In the genomic region with DNA sequence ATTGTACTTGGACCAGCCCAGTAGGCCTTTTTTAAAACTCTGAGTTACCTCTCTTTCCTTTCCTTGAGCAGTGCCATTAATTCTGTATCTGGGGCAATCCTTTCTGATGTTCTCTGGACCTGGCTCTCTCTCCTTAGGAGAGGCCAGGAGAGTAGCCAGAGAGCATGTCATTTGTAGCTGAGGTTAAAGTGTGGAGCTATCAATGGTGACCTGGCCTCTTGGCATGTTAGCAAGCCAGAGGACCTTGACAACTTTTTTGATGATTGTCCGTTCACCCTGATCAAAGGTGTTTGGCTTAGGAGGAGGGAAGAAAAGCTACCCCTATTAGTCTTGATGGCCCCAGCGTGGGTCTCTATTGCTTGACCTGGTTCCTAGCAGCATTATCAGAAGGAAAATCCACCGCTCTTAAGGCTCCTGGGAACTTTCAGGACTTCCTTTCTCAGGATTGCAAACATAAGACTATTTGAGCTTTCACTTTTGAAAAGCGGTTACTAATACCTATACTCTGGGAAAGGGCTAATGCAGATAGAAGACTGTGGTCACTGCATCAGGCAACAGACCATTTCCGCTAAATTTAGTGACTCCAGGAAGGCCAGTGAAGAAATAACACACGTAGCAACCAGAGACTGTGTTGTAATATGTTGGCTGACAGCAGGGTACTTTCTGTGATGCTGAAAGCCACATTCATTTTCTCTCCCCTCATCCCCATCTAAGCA, we compare ENCODE assay signal across 8 cellular contexts. TPM values are rescaled to one million over a fixed set of nuclear protein-coding genes. Genes with fewer than 3 reads are reported as not detected.
DNase-seq lines count a peak whose midpoint lies in the region; ATAC-seq and TF ChIP-seq lines count a peak whose summit lies in the region.

No MANE protein-coding gene starts in this region.

- peak; percentile 68 for ATAC-seq in naive thymus-derived CD4-positive, alpha-beta T cell
- ATAC-seq in GM18909 (IDR thresholded peaks at IDR 0.05; ENCODE audit: poor library complexity, unreplicated experiment) (no peak), left colon (no peak)

- DNase-seq in AML-193 (lab: John Stamatoyannopoulos, UW), result peak; percentile 95 to 97
- DNase-seq in MM.1S, result no peak
- no peak for DNase-seq in colonic mucosa
- DNase-seq in naive thymus-derived CD4-positive, alpha-beta T cell, result no peak
- DNase-seq in SHP77 (lab: John Stamatoyannopoulos, UW), result no peak
- no peak for DNase-seq in HUDEP-2 (lab: John Stamatoyannopoulos, UW; ENCODE audit: unreplicated experiment in 76 of 76)
- no peak for DNase-seq in left colon

- H3K27me3 ChIP-seq in MM.1S (replicated peaks; ENCODE audit: insufficient read depth, low read length), result no peaks in the 10 kb centered on the region
- no peaks in the 10 kb centered on the region for H3K27me3 ChIP-seq in colonic mucosa
- H3K27me3 ChIP-seq in naive thymus-derived CD4-positive, alpha-beta T cell (ENCODE audit: control insufficient read depth in 2 of 2, insufficient read depth in 2 of 2, low read length in 2 of 2), result no peaks in the 10 kb centered on the region

- CTCF ChIA-PET in naive thymus-derived CD4-positive, alpha-beta T cell (lab: Charles Lee), result interaction anchor here (0.6 to 6.4 kb wide), 22 partner anchors 9 to 1597 kb away, joined by 3 to 88 read pairs (median 4); a partner anchor contains a TSS

- peaks cover 9% of the 10 kb centered on the region; the same call in 1 of the 2 replicates for H3F3A ChIP-seq in MM.1S (ENCODE audit: insufficient read depth, low read length)

- H3K4me2 ChIP-seq in MM.1S (ENCODE audit: low read depth, low read length), result peak overlapping the region; percentile 52

- H3K9ac ChIP-seq in MM.1S (ENCODE audit: low read length) (no peak overlapping the region), colonic mucosa (ENCODE audit: low read depth in 2 of 2, low read length in 2 of 2) (peak overlapping the region in 1 of 2 donors; percentile 78)

- no peaks in the 10 kb centered on the region for H3K27me3 Mint-ChIP-seq in naive thymus-derived CD4-positive, alpha-beta T cell

- no peaks in the 10 kb centered on the region for H3K36me3 ChIP-seq in MM.1S (replicated peaks; ENCODE audit: insufficient read depth, low read length)
- no peaks in the 10 kb centered on the region for H3K36me3 ChIP-seq in colonic mucosa
- peaks cover 0 to 10% (median 0%) of the 10 kb centered on the region in 3 experiments for H3K36me3 ChIP-seq in naive thymus-derived CD4-positive, alpha-beta T cell (ENCODE audit: control insufficient read depth in 2 of 3, insufficient read depth in 3 of 3, low read length in 3 of 3)

- no peak overlapping the region for H2AFZ ChIP-seq in MM.1S (ENCODE audit: low read length)

- H3K4me3 ChIP-seq in MM.1S (ENCODE audit: low read length) (no peak overlapping the region), colonic mucosa (no peak overlapping the region)
- no peak overlapping the region for H3K4me3 ChIP-seq in naive thymus-derived CD4-positive, alpha-beta T cell (ENCODE audit: low read length)

- no peak for TF ChIP-seq CTCF in MM.1S (IDR thresholded peaks at IDR 0.05; ENCODE audit: low read length)
- TF ChIP-seq CTCF in colonic mucosa (IDR thresholded peaks at IDR 0.05), result no peak

- peaks cover 0 to 26% (median 5%) of the 10 kb centered on the region in 5 donors for H3K36me3 Mint-ChIP-seq in naive thymus-derived CD4-positive, alpha-beta T cell

- peak overlapping the region; percentile 49 to 81 (median 72) for H3K4me3 Mint-ChIP-seq in naive thymus-derived CD4-positive, alpha-beta T cell

- H3K9me2 ChIP-seq in MM.1S (replicated peaks; ENCODE audit: insufficient read depth, low read length), result no peaks in the 10 kb centered on the region

- H3K4me1 ChIP-seq in MM.1S (ENCODE audit: low read length) (peaks cover 20% of the 10 kb centered on the region), colonic mucosa (peaks cover 28% of the 10 kb centered on the region)
- peaks cover 7 to 21% of the 10 kb centered on the region in 2 donors for H3K4me1 ChIP-seq in naive thymus-derived CD4-positive, alpha-beta T cell (ENCODE audit: control insufficient read depth in 2 of 2, insufficient read depth in 2 of 2, low read length in 2 of 2)

- H3K27ac ChIP-seq in MM.1S (ENCODE audit: low read length), result peak overlapping the region; percentile 63; the same call in 1 of the 2 replicates
- peak overlapping the region; percentile 81 for H3K27ac ChIP-seq in colonic mucosa
- H3K27ac ChIP-seq in naive thymus-derived CD4-positive, alpha-beta T cell (ENCODE audit: low read depth, low read length), result peak overlapping the region; percentile 62

- no peaks in the 10 kb centered on the region for H3K9me3 ChIP-seq in MM.1S (replicated peaks; ENCODE audit: insufficient read depth, low read length)
- H3K9me3 ChIP-seq in colonic mucosa, result no peaks in the 10 kb centered on the region
- H3K9me3 ChIP-seq in naive thymus-derived CD4-positive, alpha-beta T cell (ENCODE audit: control insufficient read depth in 2 of 3, low read length in 3 of 3), result no peaks in the 10 kb centered on the region

- H3K27ac Mint-ChIP-seq in naive thymus-derived CD4-positive, alpha-beta T cell, result peak overlapping the region; percentile 87 to 99 (median 95)

- no peaks in the 10 kb centered on the region for H3K9me3 Mint-ChIP-seq in naive thymus-derived CD4-positive, alpha-beta T cell

- intact Hi-C loops in colonic mucosa (cut with DNase I) (no loop called here), left colon (cut with DNase I, micrococcal nuclease) (no loop called here)
- intact Hi-C loops in naive thymus-derived CD4-positive, alpha-beta T cell (cut with micrococcal nuclease), result loop anchor here (5.0 kb wide), 2 partner anchors 283 to 308 kb away; no protein-coding TSS in a partner anchor

- peaks cover 58% of the 10 kb centered on the region for H3K79me2 ChIP-seq in MM.1S (ENCODE audit: low read length)

- POLR2A ChIA-PET in naive thymus-derived CD4-positive, alpha-beta T cell (lab: Charles Lee), result interaction anchor here (0.6 to 8.7 kb wide), 11 partner anchors 13 to 307 kb away, joined by 3 to 73 read pairs (median 5); a partner anchor contains a TSS

- H3K4me1 Mint-ChIP-seq in naive thymus-derived CD4-positive, alpha-beta T cell, result peaks cover 50 to 60% (median 51%) of the 10 kb centered on the region in 7 donors

- no peaks in the 10 kb centered on the region for H4K20me1 ChIP-seq in MM.1S (ENCODE audit: insufficient read depth, low read length)

RNA-seq across cellular contexts. Expression of a gene that starts 18.2 kb away (rescaled TPM):
- total RNA-seq in colonic mucosa (100 to 1,000 TPM in 1 of 2 donors, 10 to 100 TPM in 1; 88.0 to 109 TPM), left colon (100 to 1,000 TPM; 102 to 142 TPM)
- total RNA-seq in naive thymus-derived CD4-positive, alpha-beta T cell, result 10 to 100 TPM; 18.3 to 49.9 (median 28.8) TPM
- 10 to 100 TPM; 13.1 to 25.3 TPM for polyA plus RNA-seq in naive thymus-derived CD4-positive, alpha-beta T cell

Comparison
In these comparisons a context has a peak if more than half of its experiments do, and no peak if none do; other contexts are left out.
1. DNase-seq: peak in AML-193 (2 of 2); none in MM.1S (single experiment), colonic mucosa (single experiment), naive thymus-derived CD4-positive, alpha-beta T cell (0 of 9), SHP77 (0 of 2), HUDEP-2 (0 of 76) and left colon (0 of 2).
2. intact Hi-C loops: an anchor here in naive thymus-derived CD4-positive, alpha-beta T cell (5.0 kb wide); none called in colonic mucosa and left colon.
3. Peak in every context shown above with its lines, with median percentiles within 50 percentile points of each other: H3K27ac ChIP-seq.